In the genomic region with DNA sequence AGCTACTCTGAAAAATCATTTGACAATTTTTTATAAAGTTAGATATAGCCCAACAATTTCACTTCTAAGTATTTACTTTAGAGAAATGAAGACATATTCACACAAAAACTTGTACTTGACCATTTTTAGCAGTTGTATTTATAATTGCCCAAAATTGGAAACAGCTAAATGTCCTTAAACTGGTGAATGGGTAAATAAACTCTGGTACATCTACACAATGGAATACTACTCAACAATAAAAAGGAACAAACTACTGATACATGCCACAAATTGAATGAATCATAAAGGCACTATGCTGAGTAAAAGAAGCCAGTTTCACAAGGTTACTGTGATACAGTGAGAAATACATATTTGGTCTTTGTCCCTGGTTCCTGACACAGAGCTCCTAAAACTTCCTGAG, we compare ENCODE assay signal across 3 cellular contexts.
TF ChIP-seq lines count a peak whose summit lies in the region.

No MANE protein-coding gene starts in this region.

TF ChIP-seq in SK-N-SH, 30 proteins besides CTCF, POLR2A, EP300 and RAD21 (continued from another document):
- TF ChIP-seq EZH2phosphoT487 (IDR thresholded peaks at IDR 0.05; ENCODE audit: borderline replicate concordance, low read depth) (no peak), MEF2A (IDR thresholded peaks at IDR 0.05; ENCODE audit: borderline replicate concordance, low read depth) (no peak), CHD2 (IDR thresholded peaks at IDR 0.05; ENCODE audit: low read length, partially characterized antibody) (no peak), FOXM1 (IDR thresholded peaks at IDR 0.05; ENCODE audit: low read depth) (no peak), FOSL2 (IDR thresholded peaks at IDR 0.05; ENCODE audit: borderline replicate concordance, low read depth) (no peak), MXI1 (IDR thresholded peaks at IDR 0.05; ENCODE audit: low read depth, low read length) (no peak), RXRA (IDR thresholded peaks at IDR 0.05; ENCODE audit: borderline replicate concordance, low read depth) (no peak), POLR2AphosphoS5 (IDR thresholded peaks at IDR 0.05; ENCODE audit: low read depth, low read length) (no peak), IRF3 (IDR thresholded peaks at IDR 0.05; ENCODE audit: low read depth, low read length) (no peak)
- TF ChIP-seq, protein P1, sequence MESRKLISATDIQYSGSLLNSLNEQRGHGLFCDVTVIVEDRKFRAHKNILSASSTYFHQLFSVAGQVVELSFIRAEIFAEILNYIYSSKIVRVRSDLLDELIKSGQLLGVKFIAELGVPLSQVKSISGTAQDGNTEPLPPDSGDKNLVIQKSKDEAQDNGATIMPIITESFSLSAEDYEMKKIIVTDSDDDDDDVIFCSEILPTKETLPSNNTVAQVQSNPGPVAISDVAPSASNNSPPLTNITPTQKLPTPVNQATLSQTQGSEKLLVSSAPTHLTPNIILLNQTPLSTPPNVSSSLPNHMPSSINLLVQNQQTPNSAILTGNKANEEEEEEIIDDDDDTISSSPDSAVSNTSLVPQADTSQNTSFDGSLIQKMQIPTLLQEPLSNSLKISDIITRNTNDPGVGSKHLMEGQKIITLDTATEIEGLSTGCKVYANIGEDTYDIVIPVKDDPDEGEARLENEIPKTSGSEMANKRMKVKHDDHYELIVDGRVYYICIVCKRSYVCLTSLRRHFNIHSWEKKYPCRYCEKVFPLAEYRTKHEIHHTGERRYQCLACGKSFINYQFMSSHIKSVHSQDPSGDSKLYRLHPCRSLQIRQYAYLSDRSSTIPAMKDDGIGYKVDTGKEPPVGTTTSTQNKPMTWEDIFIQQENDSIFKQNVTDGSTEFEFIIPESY (IDR thresholded peaks at IDR 0.05; ENCODE audit: borderline replicate concordance, low read depth), result no peak

TF ChIP-seq in HEK293, 187 proteins besides CTCF, POLR2A, EP300 and RAD21 (continued from another document):
- TF ChIP-seq ZBTB6 (tag by site-specific recombination; IDR thresholded peaks at IDR 0.05) (no peak), ZNF623 (tag by site-specific recombination; IDR thresholded peaks at IDR 0.05) (no peak)

TF ChIP-seq in WTC11, 78 proteins besides CTCF, POLR2A, EP300 and RAD21 (continued from another document):
- no peak for TF ChIP-seq ARID4B (CRISPR knock-in tag; IDR thresholded peaks at IDR 0.05; ENCODE audit: borderline replicate concordance)
- no peak for TF ChIP-seq USF1 (CRISPR knock-in tag; IDR thresholded peaks at IDR 0.05)
- no peak for TF ChIP-seq HMGXB4 (CRISPR knock-in tag; IDR thresholded peaks at IDR 0.05)
- TF ChIP-seq AFF4 (CRISPR knock-in tag; IDR thresholded peaks at IDR 0.05; ENCODE audit: borderline replicate concordance), result no peak
- TF ChIP-seq, protein P2, sequence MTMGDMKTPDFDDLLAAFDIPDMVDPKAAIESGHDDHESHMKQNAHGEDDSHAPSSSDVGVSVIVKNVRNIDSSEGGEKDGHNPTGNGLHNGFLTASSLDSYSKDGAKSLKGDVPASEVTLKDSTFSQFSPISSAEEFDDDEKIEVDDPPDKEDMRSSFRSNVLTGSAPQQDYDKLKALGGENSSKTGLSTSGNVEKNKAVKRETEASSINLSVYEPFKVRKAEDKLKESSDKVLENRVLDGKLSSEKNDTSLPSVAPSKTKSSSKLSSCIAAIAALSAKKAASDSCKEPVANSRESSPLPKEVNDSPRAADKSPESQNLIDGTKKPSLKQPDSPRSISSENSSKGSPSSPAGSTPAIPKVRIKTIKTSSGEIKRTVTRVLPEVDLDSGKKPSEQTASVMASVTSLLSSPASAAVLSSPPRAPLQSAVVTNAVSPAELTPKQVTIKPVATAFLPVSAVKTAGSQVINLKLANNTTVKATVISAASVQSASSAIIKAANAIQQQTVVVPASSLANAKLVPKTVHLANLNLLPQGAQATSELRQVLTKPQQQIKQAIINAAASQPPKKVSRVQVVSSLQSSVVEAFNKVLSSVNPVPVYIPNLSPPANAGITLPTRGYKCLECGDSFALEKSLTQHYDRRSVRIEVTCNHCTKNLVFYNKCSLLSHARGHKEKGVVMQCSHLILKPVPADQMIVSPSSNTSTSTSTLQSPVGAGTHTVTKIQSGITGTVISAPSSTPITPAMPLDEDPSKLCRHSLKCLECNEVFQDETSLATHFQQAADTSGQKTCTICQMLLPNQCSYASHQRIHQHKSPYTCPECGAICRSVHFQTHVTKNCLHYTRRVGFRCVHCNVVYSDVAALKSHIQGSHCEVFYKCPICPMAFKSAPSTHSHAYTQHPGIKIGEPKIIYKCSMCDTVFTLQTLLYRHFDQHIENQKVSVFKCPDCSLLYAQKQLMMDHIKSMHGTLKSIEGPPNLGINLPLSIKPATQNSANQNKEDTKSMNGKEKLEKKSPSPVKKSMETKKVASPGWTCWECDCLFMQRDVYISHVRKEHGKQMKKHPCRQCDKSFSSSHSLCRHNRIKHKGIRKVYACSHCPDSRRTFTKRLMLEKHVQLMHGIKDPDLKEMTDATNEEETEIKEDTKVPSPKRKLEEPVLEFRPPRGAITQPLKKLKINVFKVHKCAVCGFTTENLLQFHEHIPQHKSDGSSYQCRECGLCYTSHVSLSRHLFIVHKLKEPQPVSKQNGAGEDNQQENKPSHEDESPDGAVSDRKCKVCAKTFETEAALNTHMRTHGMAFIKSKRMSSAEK (CRISPR knock-in tag; IDR thresholded peaks at IDR 0.05; ENCODE audit: borderline replicate concordance), result no peak
- TF ChIP-seq, protein P3, sequence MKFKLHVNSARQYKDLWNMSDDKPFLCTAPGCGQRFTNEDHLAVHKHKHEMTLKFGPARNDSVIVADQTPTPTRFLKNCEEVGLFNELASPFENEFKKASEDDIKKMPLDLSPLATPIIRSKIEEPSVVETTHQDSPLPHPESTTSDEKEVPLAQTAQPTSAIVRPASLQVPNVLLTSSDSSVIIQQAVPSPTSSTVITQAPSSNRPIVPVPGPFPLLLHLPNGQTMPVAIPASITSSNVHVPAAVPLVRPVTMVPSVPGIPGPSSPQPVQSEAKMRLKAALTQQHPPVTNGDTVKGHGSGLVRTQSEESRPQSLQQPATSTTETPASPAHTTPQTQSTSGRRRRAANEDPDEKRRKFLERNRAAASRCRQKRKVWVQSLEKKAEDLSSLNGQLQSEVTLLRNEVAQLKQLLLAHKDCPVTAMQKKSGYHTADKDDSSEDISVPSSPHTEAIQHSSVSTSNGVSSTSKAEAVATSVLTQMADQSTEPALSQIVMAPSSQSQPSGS (CRISPR knock-in tag; IDR thresholded peaks at IDR 0.05; ENCODE audit: borderline replicate concordance, low read depth), result no peak
